ENCODE assay signal across 16 cellular contexts in the genomic region with DNA sequence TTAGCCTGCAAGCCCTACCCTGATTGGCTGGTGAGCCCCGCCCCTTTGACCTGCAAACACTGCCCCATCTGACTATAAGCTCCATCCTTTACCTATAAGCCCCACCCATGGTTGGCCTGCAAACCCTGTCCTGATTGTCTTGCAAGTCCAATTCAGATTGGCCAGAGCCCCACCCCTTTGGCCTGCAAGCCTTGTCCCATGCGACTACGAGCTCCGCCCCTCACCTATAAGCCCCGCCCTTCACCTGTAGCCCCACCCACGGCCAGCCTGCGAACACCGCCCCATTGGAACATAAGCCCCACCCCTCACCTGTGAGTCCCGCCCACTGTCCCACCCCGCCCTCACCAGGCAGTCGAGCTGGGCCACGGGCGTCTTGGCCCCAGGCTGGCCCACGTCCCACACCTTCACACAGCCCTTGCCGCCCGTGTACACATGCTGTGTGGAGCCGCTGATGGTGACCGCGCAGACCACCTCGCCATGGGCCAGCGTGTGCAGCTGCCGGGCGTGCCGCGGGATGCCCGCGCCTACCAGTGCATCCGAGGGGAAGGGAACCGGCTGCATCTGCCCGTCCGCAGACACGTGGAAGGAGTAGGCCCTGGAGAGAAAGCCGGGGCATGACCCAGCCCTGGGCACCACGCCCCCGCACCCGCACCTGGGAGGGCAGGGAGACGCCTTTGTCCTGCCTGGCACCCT. TPM values are rescaled to one million over a fixed set of nuclear protein-coding genes. Genes with fewer than 3 reads are reported as not detected.
DNase-seq lines count a peak whose midpoint lies in the region; ATAC-seq and TF ChIP-seq lines count a peak whose summit lies in the region.
"Had no signal": no experiment of that assay in that cellular context is flagged by ENCODE, and none has a peak within 500 bp of the region (broad histone marks: within the 10 kb centered on the region; RNA-seq: fewer than 3 reads in every experiment).

No MANE protein-coding gene starts in this region.

- peak; percentile 14 for ATAC-seq in activated T-helper 17 cell treated with anti-CD3 and anti-CD28 coated beads, Interleukin-2, amount 50 U/mL, for 72 hours (replicated peaks)
- peak; percentile 22 for ATAC-seq in sciatic nerve

- no peaks in the 10 kb centered on the region for H3K36me3 Mint-ChIP-seq in activated T-helper 17 cell treated with anti-CD3 and anti-CD28 coated beads, Interleukin-2, amount 50 U/mL, for 72 hours (ENCODE audit: low read depth)

- POLR2A ChIA-PET in HEK293 (lab: Yijun Ruan, JAX), result no interaction called here

- H3K27ac Mint-ChIP-seq in activated T-helper 17 cell treated with anti-CD3 and anti-CD28 coated beads, Interleukin-2, amount 50 U/mL, for 72 hours, result no peak overlapping the region

- H3K9me3 ChIP-seq in HEK293 (ENCODE audit: control insufficient read depth, insufficient read depth, low read depth, low read length), result no peaks in the 10 kb centered on the region
- H3K9me3 ChIP-seq: heart left ventricle had no signal

- no peak overlapping the region for H3K27ac ChIP-seq in HEK293 (ENCODE audit: extremely low read depth, low read depth, low read length)
- H3K27ac ChIP-seq: cardiac muscle cell, epithelial cell of prostate, heart left ventricle had no signal

- H3K27me3 Mint-ChIP-seq in activated T-helper 17 cell treated with anti-CD3 and anti-CD28 coated beads, Interleukin-2, amount 50 U/mL, for 72 hours, result no peaks in the 10 kb centered on the region

- no peaks in the 10 kb centered on the region for H3K4me1 ChIP-seq in HEK293 (ENCODE audit: control insufficient read depth, insufficient read depth, low read length)
- H3K4me1 ChIP-seq: heart left ventricle had no signal

- H3K4me1 Mint-ChIP-seq in activated T-helper 17 cell treated with anti-CD3 and anti-CD28 coated beads, Interleukin-2, amount 50 U/mL, for 72 hours, result no peaks in the 10 kb centered on the region

- H3K4me3 ChIP-seq in HEK293 (ENCODE audit: low read depth, low read length), result no peak overlapping the region
- H3K4me3 ChIP-seq: cardiac muscle cell, heart left ventricle, lung had no signal

- CTCF ChIA-PET in HEK293 (lab: Yijun Ruan, JAX), result interaction anchor here (0.8 to 2.1 kb wide), 2 partner anchors 44 to 97 kb away, joined by 3 to 5 read pairs; no protein-coding TSS in a partner anchor

- intact Hi-C loops in sciatic nerve (cut with DNase I), result no loop called here

- TF ChIP-seq CTCF in HEK293 (tag by site-specific recombination; IDR thresholded peaks at IDR 0.05), result no peak

- peak; percentile 25 for DNase-seq in activated CD4-positive, alpha-beta T cell treated with anti-CD3 and anti-CD28 coated beads, Interleukin-2, amount 50 U/mL, for 1 hour
- DNase-seq in activated CD4-positive, alpha-beta T cell treated with anti-CD3 and anti-CD28 coated beads for 4 hours, result no peak
- DNase-seq in sciatic nerve (ENCODE audit: low spot score) (no peak), NCI-H1092 treated with DMSO at 0.1 percent for 48 hours (lab: John Stamatoyannopoulos, UW) (no peak), NCI-H1105 treated with DMSO at 0.1 percent for 48 hours (lab: John Stamatoyannopoulos, UW) (no peak)
- DNase-seq in activated CD8-positive, alpha-beta memory T cell treated with anti-CD3 and anti-CD28 coated beads, Interleukin-2, amount 50 U/mL, for 48 hours, result no peak
- DNase-seq: activated gamma-delta T cell treated with Interleukin-2 at 50 U/mL for 16 hours, DND-41, GOT3, heart left ventricle, NCI-H524 treated with DMSO at 0.1 percent for 48 hours had no signal

- H3K4me3 Mint-ChIP-seq in activated T-helper 17 cell treated with anti-CD3 and anti-CD28 coated beads, Interleukin-2, amount 50 U/mL, for 72 hours, result no peak overlapping the region

- H3K36me3 ChIP-seq in HEK293 (ENCODE audit: control insufficient read depth in 2 of 2, insufficient read depth in 1 of 2, low read length in 2 of 2), result no peaks in the 10 kb centered on the region

- H3K9me3 Mint-ChIP-seq in activated T-helper 17 cell treated with anti-CD3 and anti-CD28 coated beads, Interleukin-2, amount 50 U/mL, for 72 hours, result no peaks in the 10 kb centered on the region

TF ChIP-seq in HEK293, 187 proteins besides CTCF, POLR2A, EP300 and RAD21:
- TF ChIP-seq ZNF600 (tag by site-specific recombination; IDR thresholded peaks at IDR 0.05) (no peak), KLF8 (tag by site-specific recombination; IDR thresholded peaks at IDR 0.05) (peak; percentile 75), SP3 (tag by site-specific recombination; IDR thresholded peaks at IDR 0.05) (peak; percentile 42; the same call in 1 of the 2 replicates), ZNF37A (tag by site-specific recombination; IDR thresholded peaks at IDR 0.05) (no peak), REPIN1 (tag by site-specific recombination; IDR thresholded peaks at IDR 0.05; ENCODE audit: low read depth) (no peak), ZNF175 (tag by site-specific recombination; IDR thresholded peaks at IDR 0.05) (no peak), ZNF248 (tag by site-specific recombination; IDR thresholded peaks at IDR 0.05) (no peak), ZNF830 (tag by site-specific recombination; IDR thresholded peaks at IDR 0.05; ENCODE audit: low read depth) (no peak), ZNF549 (tag by site-specific recombination; IDR thresholded peaks at IDR 0.05) (no peak), EGR2 (tag by site-specific recombination; IDR thresholded peaks at IDR 0.05; ENCODE audit: low read depth) (0 out of 2 replicates have a peak, but pooled peaks have one; percentile 40), ZNF529 (tag by site-specific recombination; IDR thresholded peaks at IDR 0.05; ENCODE audit: insufficient replicate concordance) (no peak), KLF1 (tag by site-specific recombination; IDR thresholded peaks at IDR 0.05) (peak; percentile 81), BCL11A (tag by site-specific recombination; IDR thresholded peaks at IDR 0.05; ENCODE audit: low read depth) (no peak), SP2 (tag by site-specific recombination; IDR thresholded peaks at IDR 0.05) (peak; percentile 50), MEIS1 (CRISPR knock-in tag; IDR thresholded peaks at IDR 0.05; ENCODE audit: borderline replicate concordance) (no peak), ZFHX2 (tag by site-specific recombination; conservative IDR thresholded peaks at IDR 0.05) (0 out of 2 replicates have a peak, but pooled peaks have one; percentile 4), ZNF16 (tag by site-specific recombination; IDR thresholded peaks at IDR 0.05; ENCODE audit: low read depth) (no peak), IKZF3 (tag by site-specific recombination; IDR thresholded peaks at IDR 0.05) (no peak), ZNF114 (tag by site-specific recombination; IDR thresholded peaks at IDR 0.05) (no peak), ZFP3 (tag by site-specific recombination; IDR thresholded peaks at IDR 0.05; ENCODE audit: low read depth) (no peak), ZNF19 (tag by site-specific recombination; IDR thresholded peaks at IDR 0.05; ENCODE audit: low read depth) (no peak)
- TF ChIP-seq, protein P1, sequence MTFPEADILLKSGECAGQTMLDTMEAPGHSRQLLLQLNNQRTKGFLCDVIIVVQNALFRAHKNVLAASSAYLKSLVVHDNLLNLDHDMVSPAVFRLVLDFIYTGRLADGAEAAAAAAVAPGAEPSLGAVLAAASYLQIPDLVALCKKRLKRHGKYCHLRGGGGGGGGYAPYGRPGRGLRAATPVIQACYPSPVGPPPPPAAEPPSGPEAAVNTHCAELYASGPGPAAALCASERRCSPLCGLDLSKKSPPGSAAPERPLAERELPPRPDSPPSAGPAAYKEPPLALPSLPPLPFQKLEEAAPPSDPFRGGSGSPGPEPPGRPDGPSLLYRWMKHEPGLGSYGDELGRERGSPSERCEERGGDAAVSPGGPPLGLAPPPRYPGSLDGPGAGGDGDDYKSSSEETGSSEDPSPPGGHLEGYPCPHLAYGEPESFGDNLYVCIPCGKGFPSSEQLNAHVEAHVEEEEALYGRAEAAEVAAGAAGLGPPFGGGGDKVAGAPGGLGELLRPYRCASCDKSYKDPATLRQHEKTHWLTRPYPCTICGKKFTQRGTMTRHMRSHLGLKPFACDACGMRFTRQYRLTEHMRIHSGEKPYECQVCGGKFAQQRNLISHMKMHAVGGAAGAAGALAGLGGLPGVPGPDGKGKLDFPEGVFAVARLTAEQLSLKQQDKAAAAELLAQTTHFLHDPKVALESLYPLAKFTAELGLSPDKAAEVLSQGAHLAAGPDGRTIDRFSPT (tag by site-specific recombination; IDR thresholded peaks at IDR 0.05), result 0 out of 2 replicates have a peak, but pooled peaks have one; percentile 45
- TF ChIP-seq, protein P2, sequence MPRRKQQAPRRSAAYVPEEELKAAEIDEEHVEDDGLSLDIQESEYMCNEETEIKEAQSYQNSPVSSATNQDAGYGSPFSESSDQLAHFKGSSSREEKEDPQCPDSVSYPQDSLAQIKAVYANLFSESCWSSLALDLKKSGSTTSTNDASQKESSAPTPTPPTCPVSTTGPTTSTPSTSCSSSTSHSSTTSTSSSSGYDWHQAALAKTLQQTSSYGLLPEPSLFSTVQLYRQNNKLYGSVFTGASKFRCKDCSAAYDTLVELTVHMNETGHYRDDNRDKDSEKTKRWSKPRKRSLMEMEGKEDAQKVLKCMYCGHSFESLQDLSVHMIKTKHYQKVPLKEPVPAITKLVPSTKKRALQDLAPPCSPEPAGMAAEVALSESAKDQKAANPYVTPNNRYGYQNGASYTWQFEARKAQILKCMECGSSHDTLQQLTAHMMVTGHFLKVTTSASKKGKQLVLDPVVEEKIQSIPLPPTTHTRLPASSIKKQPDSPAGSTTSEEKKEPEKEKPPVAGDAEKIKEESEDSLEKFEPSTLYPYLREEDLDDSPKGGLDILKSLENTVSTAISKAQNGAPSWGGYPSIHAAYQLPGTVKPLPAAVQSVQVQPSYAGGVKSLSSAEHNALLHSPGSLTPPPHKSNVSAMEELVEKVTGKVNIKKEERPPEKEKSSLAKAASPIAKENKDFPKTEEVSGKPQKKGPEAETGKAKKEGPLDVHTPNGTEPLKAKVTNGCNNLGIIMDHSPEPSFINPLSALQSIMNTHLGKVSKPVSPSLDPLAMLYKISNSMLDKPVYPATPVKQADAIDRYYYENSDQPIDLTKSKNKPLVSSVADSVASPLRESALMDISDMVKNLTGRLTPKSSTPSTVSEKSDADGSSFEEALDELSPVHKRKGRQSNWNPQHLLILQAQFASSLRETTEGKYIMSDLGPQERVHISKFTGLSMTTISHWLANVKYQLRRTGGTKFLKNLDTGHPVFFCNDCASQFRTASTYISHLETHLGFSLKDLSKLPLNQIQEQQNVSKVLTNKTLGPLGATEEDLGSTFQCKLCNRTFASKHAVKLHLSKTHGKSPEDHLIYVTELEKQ (tag by site-specific recombination; IDR thresholded peaks at IDR 0.05; ENCODE audit: borderline replicate concordance), result no peak

RNA-seq across cellular contexts. Expression of a gene that starts 22.9 kb away (rescaled TPM):
- 1 to 10 TPM; 2.5 to 3.5 TPM for total RNA-seq in activated T-helper 17 cell treated with anti-CD3 and anti-CD28 coated beads, Interleukin-2, amount 50 U/mL, for 72 hours
- total RNA-seq in sciatic nerve, result 232 TPM

RNA-seq across cellular contexts. Expression of a gene that starts 28.9 kb away (rescaled TPM):
- total RNA-seq in activated T-helper 17 cell treated with anti-CD3 and anti-CD28 coated beads, Interleukin-2, amount 50 U/mL, for 72 hours, result 1 to 10 TPM; 4.1 to 4.2 TPM
- total RNA-seq in sciatic nerve, result 4.4 TPM

RNA-seq across cellular contexts. Expression of a gene that starts 56.1 kb away (rescaled TPM):
- 100 to 1,000 TPM; 348 to 436 TPM for total RNA-seq in activated T-helper 17 cell treated with anti-CD3 and anti-CD28 coated beads, Interleukin-2, amount 50 U/mL, for 72 hours
- 708 TPM for total RNA-seq in sciatic nerve

Comparison
In these comparisons a context has a peak if more than half of its experiments do, and no peak if none do; other contexts are left out.
1. RNA of a gene that starts 22.9 kb away (total RNA-seq): 232 TPM in sciatic nerve (single experiment); 2.5 to 3.5 TPM in activated T-helper 17 cell treated with anti-CD3 and anti-CD28 coated beads, Interleukin-2, amount 50 U/mL, for 72 hours; every median in the first group is over 10 times any median in the second.